ENCODE assay signal across 6 cellular contexts in genomic region chr7:145582742-145583303, GRCh38.
"Had no signal": no experiment of that assay in that cellular context is flagged by ENCODE, and none has a peak within 500 bp of the region (broad histone marks: within the 10 kb centered on the region; RNA-seq: fewer than 3 reads in every experiment).

No MANE protein-coding gene starts in this region.

- H3K36me3 Mint-ChIP-seq: IgD-negative memory B cell had no signal

- H3K4me3 Mint-ChIP-seq: GM23338, H9, IgD-negative memory B cell had no signal

- ATAC-seq: GM23338, HepG2 had no signal

- H3K4me3 ChIP-seq: GM23338 had no signal

- H3K27ac Mint-ChIP-seq: GM23338, H9, IgD-negative memory B cell had no signal

- DNase-seq: H9, HCEC 1CT had no signal

- H3K27me3 Mint-ChIP-seq: IgD-negative memory B cell had no signal

- H3K4me1 Mint-ChIP-seq: GM23338, H9, IgD-negative memory B cell had no signal

- H3K27ac ChIP-seq: HL-60 had no signal
